ENCODE assay signal across 8 cellular contexts in genomic region chr7:90298145-90299038, GRCh38. TPM values are rescaled to one million over a fixed set of nuclear protein-coding genes. Genes with fewer than 3 reads are reported as not detected.
A peak's percentile ranks its signal among the peaks of the same experiment; 100 is the strongest.
DNase-seq lines count a peak whose midpoint lies in the region; TF ChIP-seq lines count a peak whose summit lies in the region.

No MANE protein-coding gene starts in this region.

- H3K4me1 Mint-ChIP-seq in endothelial cell (ENCODE audit: unreplicated experiment): peaks cover 2% of the 10 kb centered on the region

- no peak overlapping the region for H2AFZ ChIP-seq in parathyroid adenoma

- no peaks in the 10 kb centered on the region for H3K9me3 ChIP-seq in DOHH2 (ENCODE audit: control insufficient read depth, insufficient read depth, low read length)
- no peaks in the 10 kb centered on the region for H3K9me3 ChIP-seq in parathyroid adenoma (ENCODE audit: control insufficient read depth, low read length)

- H3K79me2 ChIP-seq in DOHH2 (ENCODE audit: control insufficient read depth, low read length) (no peaks in the 10 kb centered on the region), parathyroid adenoma (no peaks in the 10 kb centered on the region)

- peaks cover 2% of the 10 kb centered on the region for H3K36me3 Mint-ChIP-seq in endothelial cell (ENCODE audit: low read depth, unreplicated experiment)

- H3K4me3 Mint-ChIP-seq in endothelial cell (ENCODE audit: unreplicated experiment): no peak overlapping the region

- H3K4me3 ChIP-seq in DOHH2 (ENCODE audit: low read length) (no peak overlapping the region), parathyroid adenoma (ENCODE audit: low read depth, low read length) (no peak overlapping the region)

- H3K27ac ChIP-seq in DOHH2 (ENCODE audit: low read depth, low read length) (no peak overlapping the region), parathyroid adenoma (no peak overlapping the region)

- H3K9me3 Mint-ChIP-seq in endothelial cell (ENCODE audit: unreplicated experiment): no peaks in the 10 kb centered on the region

- H3K36me3 ChIP-seq in DOHH2 (ENCODE audit: control insufficient read depth, low read length): no peaks in the 10 kb centered on the region
- no peaks in the 10 kb centered on the region for H3K36me3 ChIP-seq in parathyroid adenoma (ENCODE audit: control insufficient read depth, insufficient read depth, low read length)

- H4K20me1 ChIP-seq in DOHH2 (ENCODE audit: control insufficient read depth, insufficient read depth, low read depth, low read length): no peaks in the 10 kb centered on the region

- H3K9me2 ChIP-seq in DOHH2 (replicated peaks; ENCODE audit: control insufficient read depth, low read length): no peaks in the 10 kb centered on the region

- peaks cover 2% of the 10 kb centered on the region for H3K27me3 Mint-ChIP-seq in endothelial cell (ENCODE audit: unreplicated experiment)

- H3K27ac Mint-ChIP-seq in endothelial cell (ENCODE audit: unreplicated experiment): no peak overlapping the region

- H3K4me2 ChIP-seq in DOHH2 (ENCODE audit: low read length) (no peak overlapping the region), parathyroid adenoma (ENCODE audit: low read length) (no peak overlapping the region)

- DNase-seq in GM20000 (ENCODE audit: low spot score) (peak; percentile 40), HT-29 (ENCODE audit: low spot score) (peak; percentile 58), RKO (ENCODE audit: low spot score) (peak; percentile 92), fibroblast of gingiva (ENCODE audit: low read depth) (peak; percentile 70), endothelial cell (ENCODE audit: low spot score) (no peak)
- no peak for DNase-seq in activated CD4-positive, alpha-beta T cell treated with anti-CD3 and anti-CD28 coated beads, Interleukin-2, amount 50 U/mL, for 4 hours

- H3K4me1 ChIP-seq in DOHH2 (ENCODE audit: control insufficient read depth, low read length) (no peaks in the 10 kb centered on the region), parathyroid adenoma (no peaks in the 10 kb centered on the region)

- H3F3A ChIP-seq in DOHH2 (ENCODE audit: control insufficient read depth, insufficient read depth): no peaks in the 10 kb centered on the region

- H3K27me3 ChIP-seq in DOHH2 (ENCODE audit: control insufficient read depth, low read length): peaks cover 4% of the 10 kb centered on the region
- no peaks in the 10 kb centered on the region for H3K27me3 ChIP-seq in parathyroid adenoma (ENCODE audit: control insufficient read depth, insufficient read depth, low read length)

- H3K9ac ChIP-seq in parathyroid adenoma: no peak overlapping the region

- TF ChIP-seq CTCF in DOHH2 (IDR thresholded peaks at IDR 0.05; ENCODE audit: low read depth, low read length, poor library complexity, severe bottlenecking): peak; percentile 79
- TF ChIP-seq CTCF in GM20000 (IDR thresholded peaks at IDR 0.05; ENCODE audit: extremely low read depth, missing control alignments): peak; percentile 61
- peak; percentile 37 for TF ChIP-seq CTCF in parathyroid adenoma (IDR thresholded peaks at IDR 0.05)
- TF ChIP-seq CTCF in endothelial cell (IDR thresholded peaks at IDR 0.05; ENCODE audit: unreplicated experiment): no peak

RNA-seq across cellular contexts. Expression of gene FAM237B, which starts 22.7 kb away (rescaled TPM):
- total RNA-seq in HT-29 (2014; rRNA removed; shearing (Covaris generic)): not detected in 2 replicates
- total RNA-seq in endothelial cell (ENCODE audit: unreplicated experiment): not detected

RNA-seq across cellular contexts. Expression of gene GTPBP10, which starts 48.1 kb away (rescaled TPM):
- total RNA-seq in HT-29 (2014; rRNA removed; shearing (Covaris generic)): 4.5 and 8.1 TPM in 2 replicates
- total RNA-seq in endothelial cell (ENCODE audit: unreplicated experiment): 21.6 TPM

RNA-seq across cellular contexts. Expression of gene CFAP69, which starts 53.4 kb away (rescaled TPM):
- total RNA-seq in HT-29 (2014; rRNA removed; shearing (Covaris generic)): 5.4 and 9.2 TPM in 2 replicates
- total RNA-seq in endothelial cell (ENCODE audit: unreplicated experiment): 1.8 TPM

Comparison
In these comparisons a context has a peak if more than half of its experiments do, and no peak if none do; other contexts are left out.
1. DNase-seq: peak in GM20000 (single experiment), HT-29 (single experiment), RKO (single experiment) and fibroblast of gingiva (single experiment); none in activated CD4-positive, alpha-beta T cell treated with anti-CD3 and anti-CD28 coated beads, Interleukin-2, amount 50 U/mL, for 4 hours (0 of 2) and endothelial cell (single experiment).